11 cellular contexts compared by ENCODE assay signal in genomic region chr1:230211436-230212145, GRCh38.
A peak's percentile ranks its signal among the peaks of the same experiment; 100 is the strongest.
DNase-seq lines count a peak whose midpoint lies in the region; ATAC-seq lines count a peak whose summit lies in the region.
"Had no signal": no experiment of that assay in that cellular context is flagged by ENCODE, and none has a peak within 500 bp of the region (broad histone marks: within the 10 kb centered on the region; RNA-seq: fewer than 3 reads in every experiment).

No MANE protein-coding gene starts in this region.

- ATAC-seq in activated CD4-positive, alpha-beta T cell treated with anti-CD3 and anti-CD28 coated beads for 36 hours = no peak
- no peak for ATAC-seq in stimulated activated naive CD8-positive, alpha-beta T cell treated with anti-CD3 and anti-CD28 coated beads, Interleukin-15, amount 100 ng/mL, for 72 hours
- ATAC-seq in GM19324 (IDR thresholded peaks at IDR 0.05; ENCODE audit: low FRiP score, unreplicated experiment) = no peak
- ATAC-seq: A549, Panc1 had no signal

- no peaks in the 10 kb centered on the region for H3K27me3 Mint-ChIP-seq in activated CD4-positive, alpha-beta T cell treated with anti-CD3 and anti-CD28 coated beads for 36 hours
- H3K27me3 Mint-ChIP-seq in stimulated activated naive CD8-positive, alpha-beta T cell treated with anti-CD3 and anti-CD28 coated beads, Interleukin-15, amount 100 ng/mL, for 72 hours = no peaks in the 10 kb centered on the region

- no peak for DNase-seq in activated CD4-positive, alpha-beta T cell treated with anti-CD3 and anti-CD28 coated beads for 36 hours
- DNase-seq in activated CD4-positive, alpha-beta T cell treated with anti-CD3 and anti-CD28 coated beads, Interleukin-2, amount 50 U/mL, for 48 hours = no peak
- DNase-seq in NCI-H526 (lab: John Stamatoyannopoulos, UW) (peak; percentile 50 to 72), ecto neural progenitor cell (ENCODE audit: low spot score) (peak; percentile 22), NK-92 (lab: John Stamatoyannopoulos, UW; ENCODE audit: unreplicated experiment) (no peak), NCI-H187 (lab: John Stamatoyannopoulos, UW) (no peak)
- no peak for DNase-seq in stimulated activated naive CD8-positive, alpha-beta T cell treated with anti-CD3 and anti-CD28 coated beads, Interleukin-15, amount 100 ng/mL, for 72 hours
- DNase-seq: NCI-H1930 had no signal

- CTCF ChIA-PET in activated CD4-positive, alpha-beta T cell treated with anti-CD3 and anti-CD28 coated beads for 36 hours (lab: Charles Lee) = interaction anchor here (0.6 to 1.2 kb wide), 3 partner anchors 10 to 550 kb away, joined by 3 to 5 read pairs (median 3); no protein-coding TSS in a partner anchor

- peaks cover 29% of the 10 kb centered on the region for H3K36me3 Mint-ChIP-seq in activated CD4-positive, alpha-beta T cell treated with anti-CD3 and anti-CD28 coated beads for 36 hours (ENCODE audit: low read depth)

- intact Hi-C loops in activated CD4-positive, alpha-beta T cell treated with anti-CD3 and anti-CD28 coated beads for 36 hours (cut with DNase I, micrococcal nuclease) = no loop called here

- H3K9me3 Mint-ChIP-seq in activated CD4-positive, alpha-beta T cell treated with anti-CD3 and anti-CD28 coated beads for 36 hours (ENCODE audit: low read depth) = no peaks in the 10 kb centered on the region
- peaks cover 0 to 7% of the 10 kb centered on the region in 2 donors for H3K9me3 Mint-ChIP-seq in stimulated activated naive CD8-positive, alpha-beta T cell treated with anti-CD3 and anti-CD28 coated beads, Interleukin-15, amount 100 ng/mL, for 72 hours

- peaks cover 53% of the 10 kb centered on the region for H3K4me1 Mint-ChIP-seq in activated CD4-positive, alpha-beta T cell treated with anti-CD3 and anti-CD28 coated beads for 36 hours
- peaks cover 88% of the 10 kb centered on the region for H3K4me1 Mint-ChIP-seq in stimulated activated naive CD8-positive, alpha-beta T cell treated with anti-CD3 and anti-CD28 coated beads, Interleukin-15, amount 100 ng/mL, for 72 hours

- peak overlapping the region; percentile 17 for H3K27ac Mint-ChIP-seq in activated CD4-positive, alpha-beta T cell treated with anti-CD3 and anti-CD28 coated beads for 36 hours
- H3K27ac Mint-ChIP-seq in stimulated activated naive CD8-positive, alpha-beta T cell treated with anti-CD3 and anti-CD28 coated beads, Interleukin-15, amount 100 ng/mL, for 72 hours = peak overlapping the region in 1 of 2 donors; percentile 89

- H3K4me3 Mint-ChIP-seq in activated CD4-positive, alpha-beta T cell treated with anti-CD3 and anti-CD28 coated beads for 36 hours = no peak overlapping the region
- peak overlapping the region; percentile 49 to 63 for H3K4me3 Mint-ChIP-seq in stimulated activated naive CD8-positive, alpha-beta T cell treated with anti-CD3 and anti-CD28 coated beads, Interleukin-15, amount 100 ng/mL, for 72 hours

- POLR2A ChIA-PET in activated CD4-positive, alpha-beta T cell treated with anti-CD3 and anti-CD28 coated beads for 36 hours (lab: Charles Lee) = no interaction called here

Comparison
In these comparisons a context has a peak if more than half of its experiments do, and no peak if none do; other contexts are left out.
1. DNase-seq: peak in NCI-H526 (2 of 2) and ecto neural progenitor cell (single experiment); none in activated CD4-positive, alpha-beta T cell treated with anti-CD3 and anti-CD28 coated beads for 36 hours (single experiment), activated CD4-positive, alpha-beta T cell treated with anti-CD3 and anti-CD28 coated beads, Interleukin-2, amount 50 U/mL, for 48 hours (0 of 2), stimulated activated naive CD8-positive, alpha-beta T cell treated with anti-CD3 and anti-CD28 coated beads, Interleukin-15, amount 100 ng/mL, for 72 hours (0 of 2), NK-92 (single experiment) and NCI-H187 (0 of 2).